ENCODE assay signal across 16 cellular contexts in genomic region chr2:129993151-129993550, GRCh38. TPM values are rescaled to one million over a fixed set of nuclear protein-coding genes. Genes with fewer than 3 reads are reported as not detected.
A peak's percentile ranks its signal among the peaks of the same experiment; 100 is the strongest.
DNase-seq lines count a peak whose midpoint lies in the region; FAIRE-seq and TF ChIP-seq lines count a peak whose summit lies in the region.
"Not testable (repeated sequence)": the region's sequence is repeated elsewhere in the genome, so short reads cannot be mapped to it uniquely, and the experiment has no call there.
"Had no signal": no experiment of that assay in that cellular context is flagged by ENCODE, and none has a peak within 500 bp of the region (broad histone marks: within the 10 kb centered on the region; RNA-seq: fewer than 3 reads in every experiment).

No MANE protein-coding gene starts in this region.

- H3K4me1 ChIP-seq in HUES64 (ENCODE audit: insufficient read depth, low read length); iPS-15b (ENCODE audit: control insufficient read depth, insufficient read depth, low read length): not testable (repeated sequence)

- not testable (repeated sequence) for TF ChIP-seq CTCF in nephron progenitor cell (IDR thresholded peaks at IDR 0.05); progenitor cell of endocrine pancreas (IDR thresholded peaks at IDR 0.05; ENCODE audit: unreplicated experiment)

- H3K9me3 Mint-ChIP-seq in nephron progenitor cell: peaks cover 30% of the 10 kb centered on the region
- not testable (repeated sequence) for H3K9me3 Mint-ChIP-seq in progenitor cell of endocrine pancreas (ENCODE audit: low read depth)

- H3K4me3 Mint-ChIP-seq in nephron progenitor cell: peak overlapping the region; percentile 49
- H3K4me3 Mint-ChIP-seq in progenitor cell of endocrine pancreas (ENCODE audit: low read depth): peak overlapping the region; percentile 47

- not testable (repeated sequence) for FAIRE-seq in frontal cortex (lab: Jason Lieb, UNC)

- H3K4me3 ChIP-seq in H7 (ENCODE audit: insufficient read depth, low read depth, low read length) (peak overlapping the region; percentile 25; the same call in 1 of the 2 replicates), HUES64 (ENCODE audit: low read length) (peak overlapping the region; percentile 37), iPS-15b (ENCODE audit: low read depth, low read length) (peak overlapping the region; percentile 26)

- H3K9ac ChIP-seq in HUES64 (ENCODE audit: low read depth, low read length); iPS-15b (ENCODE audit: low read depth, low read length): not testable (repeated sequence)

- H3K27me3 Mint-ChIP-seq in nephron progenitor cell (ENCODE audit: low read depth, poor library complexity) (peaks cover 87% of the 10 kb centered on the region), progenitor cell of endocrine pancreas (peaks cover 69% of the 10 kb centered on the region)

- WGBS in HUES64: 64% methylated on average over 20 of the region's 20 CpGs

- not testable (repeated sequence) for H3K4me1 Mint-ChIP-seq in nephron progenitor cell; progenitor cell of endocrine pancreas (ENCODE audit: low read depth)

- H3K9me3 ChIP-seq in HUES64 (ENCODE audit: insufficient read depth, low read depth, low read length); iPS-15b (ENCODE audit: control insufficient read depth, insufficient read depth, low read length): not testable (repeated sequence)

- H3K27ac Mint-ChIP-seq in nephron progenitor cell, progenitor cell of endocrine pancreas: not testable (repeated sequence)

- not testable (repeated sequence) for H3K27me3 ChIP-seq in H7 (ENCODE audit: control insufficient read depth, insufficient read depth, low read length)
- peaks cover 29% of the 10 kb centered on the region for H3K27me3 ChIP-seq in HUES64 (ENCODE audit: insufficient read depth, low read length)
- peaks cover 29% of the 10 kb centered on the region for H3K27me3 ChIP-seq in iPS-15b (ENCODE audit: control insufficient read depth, insufficient read depth, low read length)

- H3K27ac ChIP-seq in HUES64 (ENCODE audit: low read depth, low read length): not testable (repeated sequence)

- H3K36me3 Mint-ChIP-seq in nephron progenitor cell (ENCODE audit: low read depth); progenitor cell of endocrine pancreas (ENCODE audit: insufficient read depth): not testable (repeated sequence)

- H3K36me3 ChIP-seq in H7 (replicated peaks; ENCODE audit: control insufficient read depth, insufficient read depth, low read length); HUES64 (ENCODE audit: insufficient read depth, low read length); iPS-15b (ENCODE audit: control insufficient read depth, insufficient read depth, low read length): not testable (repeated sequence)

- DNase-seq in H7: peak; percentile 42
- DNase-seq in frontal cortex (ENCODE audit: low spot score in 2 of 2): peak; percentile 3 to 17
- peak; percentile 8 for DNase-seq in iPS-NIHi7 (ENCODE audit: extremely low spot score)
- not testable (repeated sequence) for DNase-seq in nephron progenitor cell; progenitor cell of endocrine pancreas (ENCODE audit: low spot score, unreplicated experiment)

RNA-seq across cellular contexts. Expression of gene RAB6C, which starts 13.7 kb away (rescaled TPM):
- not detected in 2 replicates for total RNA-seq in H7 (2014; rRNA removed; shearing (Covaris generic))
- not detected for polyA plus RNA-seq in HUES64 (2013, experiment 1 of 2)
- polyA plus RNA-seq in HUES64 (2013, experiment 2 of 2): 0.13 TPM
- total RNA-seq in frontal cortex: 0.41 TPM
- total RNA-seq in progenitor cell of endocrine pancreas: 0.24 TPM in 1 of 2 replicates, not detected in the other
- total RNA-seq: A172; B cell; Calu3; CD8-positive, alpha-beta T cell; G401; GM12878; H4; HFFc6; HT1080 had no signal
- polyA plus RNA-seq: GM12878 had no signal
